20 cellular contexts compared by ENCODE assay signal in the genomic region with DNA sequence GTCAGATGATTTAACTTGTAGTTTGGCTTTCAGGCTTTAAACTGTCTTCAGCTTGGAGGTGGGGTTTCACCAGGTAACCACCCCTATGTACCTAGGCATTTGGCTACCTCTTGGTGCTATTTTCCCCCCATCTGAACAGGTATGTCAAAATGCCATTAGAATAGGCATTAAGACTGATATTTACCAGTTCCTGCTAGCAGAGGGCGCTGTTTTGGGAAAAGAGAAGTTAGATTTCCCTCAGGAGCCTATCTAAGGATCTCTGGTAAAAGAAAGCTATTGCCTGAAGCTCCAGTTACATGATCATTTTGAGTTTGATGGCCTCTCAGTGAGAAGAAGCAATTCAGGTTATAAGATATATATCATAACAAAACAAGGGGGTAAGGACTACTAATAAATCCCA.
DNase-seq lines count a peak whose midpoint lies in the region; ATAC-seq and TF ChIP-seq lines count a peak whose summit lies in the region.
"Had no signal": no experiment of that assay in that cellular context is flagged by ENCODE, and none has a peak within 500 bp of the region (broad histone marks: within the 10 kb centered on the region; RNA-seq: fewer than 3 reads in every experiment).

No MANE protein-coding gene starts in this region.

- no peak for ATAC-seq in GM19328 (IDR thresholded peaks at IDR 0.05; ENCODE audit: unreplicated experiment)
- ATAC-seq: activated T-helper 17 cell treated with anti-CD3 and anti-CD28 coated beads, Interleukin-2, amount 50 U/mL, for 72 hours; effector memory CD8-positive, alpha-beta T cell; natural killer cell; stimulated activated memory B cell treated with anti-CD40 and anti-IgM and Interleukin-4, amounts not matched to agents 10 μg/mL and 1 μg/mL and 100 μg/mL, for 72 hours had no signal

- H3K36me3 ChIP-seq in H7 (replicated peaks; ENCODE audit: control insufficient read depth, insufficient read depth, low read length) (no peaks in the 10 kb centered on the region), NT2/D1 (ENCODE audit: insufficient read depth, insufficient read length, low read length) (no peaks in the 10 kb centered on the region), endodermal cell (ENCODE audit: control insufficient read depth, insufficient read depth, low read length) (no peaks in the 10 kb centered on the region)
- H3K36me3 ChIP-seq: thyroid gland had no signal

- in situ Hi-C loops in ACHN (cut with HindIII; ENCODE audit: low pct_ligation_motif_present, low pct_unique_long_range_greater_than_20kb, low sequenced_read_pairs) = no loop called here

- no peaks in the 10 kb centered on the region for H3K4me1 ChIP-seq in NT2/D1 (ENCODE audit: insufficient read depth, insufficient read length)
- no peaks in the 10 kb centered on the region for H3K4me1 ChIP-seq in endodermal cell (ENCODE audit: control insufficient read depth, insufficient read depth, low read length)
- H3K4me1 ChIP-seq: thyroid gland had no signal

- TF ChIP-seq CTCF in endodermal cell (conservative IDR thresholded peaks at IDR 0.05) (peak; percentile 24), coronary artery (IDR thresholded peaks at IDR 0.05) (no peak)

- H3K27me3 ChIP-seq in H7 (ENCODE audit: control insufficient read depth, insufficient read depth, low read length) = no peaks in the 10 kb centered on the region
- no peaks in the 10 kb centered on the region for H3K27me3 ChIP-seq in NT2/D1 (ENCODE audit: insufficient read depth, insufficient read length)
- no peaks in the 10 kb centered on the region for H3K27me3 ChIP-seq in endodermal cell (ENCODE audit: control insufficient read depth, insufficient read depth, low read length, poor library complexity, severe bottlenecking)
- H3K27me3 ChIP-seq: thyroid gland had no signal

- H3K4me3 ChIP-seq in H7 (ENCODE audit: insufficient read depth, low read depth, low read length) = no peak overlapping the region
- H3K4me3 ChIP-seq in NT2/D1 (ENCODE audit: insufficient read length, low read depth) = no peak overlapping the region
- H3K4me3 ChIP-seq in endodermal cell (ENCODE audit: low read length) = no peak overlapping the region
- H3K4me3 ChIP-seq in coronary artery = no peak overlapping the region
- H3K4me3 ChIP-seq: thyroid gland had no signal

- H3K27ac ChIP-seq in endodermal cell (ENCODE audit: low read depth, low read length) (no peak overlapping the region), coronary artery (no peak overlapping the region)
- H3K27ac ChIP-seq: HL-60, thyroid gland had no signal

- no peaks in the 10 kb centered on the region for H3K4me1 Mint-ChIP-seq in endodermal cell
- H3K4me1 Mint-ChIP-seq: activated CD4-positive, alpha-beta T cell treated with anti-CD3 and anti-CD28 coated beads, Interleukin-2, amount 10 ng/mL, durations not matched to agents 24 days and 14 days; activated naive CD8-positive, alpha-beta T cell treated with anti-CD3 and anti-CD28 coated beads, Interleukin-2, amount 10 ng/mL, durations not matched to agents 7 days and 5 days; activated T-helper 17 cell treated with anti-CD3 and anti-CD28 coated beads, Interleukin-2, amount 50 U/mL, for 72 hours; CD8-positive, alpha-beta memory T cell; natural killer cell; stimulated activated memory B cell treated with anti-CD40 and anti-IgM and Interleukin-4, amounts not matched to agents 10 μg/mL and 1 μg/mL and 100 μg/mL, for 72 hours had no signal

- H3K9me3 ChIP-seq in NT2/D1 (ENCODE audit: insufficient read depth, low read length) = no peaks in the 10 kb centered on the region; the same call in 1 of the 2 replicates
- H3K9me3 ChIP-seq in endodermal cell (ENCODE audit: control insufficient read depth, low read length) = no peaks in the 10 kb centered on the region
- H3K9me3 ChIP-seq: thyroid gland had no signal

- WGBS in endodermal cell (ENCODE audit: insufficient coverage in 1 of 2, insufficient read length in 1 of 2), 2 experiments = 9% methylated on average over 1 of the region's 1 CpG; no CpG with 5 or more reads in 1 of the 2 experiments

- no peaks in the 10 kb centered on the region for H3K27me3 Mint-ChIP-seq in endodermal cell (ENCODE audit: insufficient read depth)
- H3K27me3 Mint-ChIP-seq: activated CD4-positive, alpha-beta T cell treated with anti-CD3 and anti-CD28 coated beads, Interleukin-2, amount 10 ng/mL, durations not matched to agents 24 days and 14 days; activated naive CD8-positive, alpha-beta T cell treated with anti-CD3 and anti-CD28 coated beads, Interleukin-2, amount 10 ng/mL, durations not matched to agents 7 days and 5 days; activated T-helper 17 cell treated with anti-CD3 and anti-CD28 coated beads, Interleukin-2, amount 50 U/mL, for 72 hours; effector memory CD8-positive, alpha-beta T cell; stimulated activated memory B cell treated with anti-CD40 and anti-IgM and Interleukin-4, amounts not matched to agents 10 μg/mL and 1 μg/mL and 100 μg/mL, for 72 hours had no signal

- peak; percentile 1 for DNase-seq in ACHN
- peak; percentile 0 for DNase-seq in H7
- peak; percentile 1 for DNase-seq in NT2/D1 (ENCODE audit: low read depth, low spot score)
- peak; percentile 52 for DNase-seq in endodermal cell
- DNase-seq in coronary artery (ENCODE audit: low spot score) = no peak
- DNase-seq in 8988T = no peak
- no peak for DNase-seq in middle frontal gyrus (ENCODE audit: extremely low spot score, low spot score)
- DNase-seq: activated CD4-positive, alpha-beta T cell treated with anti-CD3 and anti-CD28 coated beads, Interleukin-2, amount 10 ng/mL, durations not matched to agents 24 days and 14 days; activated naive CD8-positive, alpha-beta T cell treated with anti-CD3 and anti-CD28 coated beads, Interleukin-2, amount 10 ng/mL, durations not matched to agents 7 days and 5 days; CD8-positive, alpha-beta memory T cell; effector memory CD8-positive, alpha-beta T cell; IMR-90; natural killer cell; SHP77 treated with DMSO at 0.1 percent for 48 hours; T-helper 1 cell had no signal

- peaks cover 89% of the 10 kb centered on the region for H3K9me3 Mint-ChIP-seq in endodermal cell
- H3K9me3 Mint-ChIP-seq: activated CD4-positive, alpha-beta T cell treated with anti-CD3 and anti-CD28 coated beads, Interleukin-2, amount 10 ng/mL, durations not matched to agents 24 days and 14 days; activated T-helper 17 cell treated with anti-CD3 and anti-CD28 coated beads, Interleukin-2, amount 50 U/mL, for 72 hours; effector memory CD8-positive, alpha-beta T cell; stimulated activated memory B cell treated with anti-CD40 and anti-IgM and Interleukin-4, amounts not matched to agents 10 μg/mL and 1 μg/mL and 100 μg/mL, for 72 hours had no signal

- no peaks in the 10 kb centered on the region for H3K36me3 Mint-ChIP-seq in endodermal cell (ENCODE audit: low read depth)
- H3K36me3 Mint-ChIP-seq: activated naive CD8-positive, alpha-beta T cell treated with anti-CD3 and anti-CD28 coated beads, Interleukin-2, amount 10 ng/mL, durations not matched to agents 7 days and 5 days; natural killer cell; stimulated activated memory B cell treated with anti-CD40 and anti-IgM and Interleukin-4, amounts not matched to agents 10 μg/mL and 1 μg/mL and 100 μg/mL, for 72 hours had no signal

- no peak overlapping the region for H3K27ac Mint-ChIP-seq in endodermal cell
- H3K27ac Mint-ChIP-seq: activated CD4-positive, alpha-beta T cell treated with anti-CD3 and anti-CD28 coated beads, Interleukin-2, amount 10 ng/mL, durations not matched to agents 24 days and 14 days; activated naive CD8-positive, alpha-beta T cell treated with anti-CD3 and anti-CD28 coated beads, Interleukin-2, amount 10 ng/mL, durations not matched to agents 7 days and 5 days; activated T-helper 17 cell treated with anti-CD3 and anti-CD28 coated beads, Interleukin-2, amount 50 U/mL, for 72 hours; CD8-positive, alpha-beta memory T cell; effector memory CD8-positive, alpha-beta T cell; natural killer cell; stimulated activated memory B cell treated with anti-CD40 and anti-IgM and Interleukin-4, amounts not matched to agents 10 μg/mL and 1 μg/mL and 100 μg/mL, for 72 hours had no signal

- no peak overlapping the region for H3K4me3 Mint-ChIP-seq in endodermal cell
- H3K4me3 Mint-ChIP-seq: activated CD4-positive, alpha-beta T cell treated with anti-CD3 and anti-CD28 coated beads, Interleukin-2, amount 10 ng/mL, durations not matched to agents 24 days and 14 days; activated naive CD8-positive, alpha-beta T cell treated with anti-CD3 and anti-CD28 coated beads, Interleukin-2, amount 10 ng/mL, durations not matched to agents 7 days and 5 days; activated T-helper 17 cell treated with anti-CD3 and anti-CD28 coated beads, Interleukin-2, amount 50 U/mL, for 72 hours; CD8-positive, alpha-beta memory T cell; effector memory CD8-positive, alpha-beta T cell; natural killer cell; stimulated activated memory B cell treated with anti-CD40 and anti-IgM and Interleukin-4, amounts not matched to agents 10 μg/mL and 1 μg/mL and 100 μg/mL, for 72 hours had no signal

- H3K9ac ChIP-seq in NT2/D1 (ENCODE audit: insufficient read length, low read depth) = no peak overlapping the region
- H3K9ac ChIP-seq in endodermal cell (ENCODE audit: extremely low read depth, low read length, poor library complexity, severe bottlenecking) = no peak overlapping the region

Comparison
In these comparisons a context has a peak if more than half of its experiments do, and no peak if none do; other contexts are left out.
1. DNase-seq: peak in ACHN (single experiment), H7 (single experiment), NT2/D1 (single experiment) and endodermal cell (single experiment); none in coronary artery (single experiment), 8988T (single experiment) and middle frontal gyrus (single experiment).